In the genomic region with DNA sequence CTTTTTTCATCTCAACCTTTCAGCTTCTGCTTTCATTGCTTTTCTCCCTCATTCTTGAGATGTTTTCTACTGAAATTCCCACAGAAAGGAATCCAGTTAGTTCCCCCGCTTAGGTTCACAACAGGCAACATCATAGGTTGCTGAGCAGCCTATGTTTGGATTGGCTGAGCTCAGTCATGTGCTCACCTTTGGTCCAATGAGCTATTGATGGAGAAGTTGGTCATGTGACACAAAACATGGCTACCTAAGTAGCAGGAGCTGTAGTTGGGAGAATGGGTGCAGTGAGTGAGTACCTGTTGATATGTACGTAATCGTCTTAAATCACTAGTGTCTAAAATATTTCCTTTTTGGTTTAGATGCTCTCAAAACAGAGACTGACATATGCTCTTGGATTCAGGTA, we compare ENCODE assay signal across 1 cellular context.
TF ChIP-seq lines count a peak whose summit lies in the region.

No MANE protein-coding gene starts in this region.

TF ChIP-seq in HepG2, 621 proteins besides CTCF, POLR2A, EP300 and RAD21 (continued from another document):
- TF ChIP-seq, protein P1, sequence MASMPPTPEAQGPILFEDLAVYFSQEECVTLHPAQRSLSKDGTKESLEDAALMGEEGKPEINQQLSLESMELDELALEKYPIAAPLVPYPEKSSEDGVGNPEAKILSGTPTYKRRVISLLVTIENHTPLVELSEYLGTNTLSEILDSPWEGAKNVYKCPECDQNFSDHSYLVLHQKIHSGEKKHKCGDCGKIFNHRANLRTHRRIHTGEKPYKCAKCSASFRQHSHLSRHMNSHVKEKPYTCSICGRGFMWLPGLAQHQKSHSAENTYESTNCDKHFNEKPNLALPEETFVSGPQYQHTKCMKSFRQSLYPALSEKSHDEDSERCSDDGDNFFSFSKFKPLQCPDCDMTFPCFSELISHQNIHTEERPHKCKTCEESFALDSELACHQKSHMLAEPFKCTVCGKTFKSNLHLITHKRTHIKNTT (CRISPR knock-in tag; IDR thresholded peaks at IDR 0.05): no peak
- TF ChIP-seq ELF1 (CRISPR knock-in tag; IDR thresholded peaks at IDR 0.05): no peak
- TF ChIP-seq TCF12 (IDR thresholded peaks at IDR 0.05): no peak
- TF ChIP-seq TCF12 (CRISPR knock-in tag; IDR thresholded peaks at IDR 0.05): no peak
- TF ChIP-seq ZNF383 (CRISPR knock-in tag; IDR thresholded peaks at IDR 0.05; ENCODE audit: borderline replicate concordance): no peak
- no peak for TF ChIP-seq ZNF264 (CRISPR knock-in tag; IDR thresholded peaks at IDR 0.05)
- no peak for TF ChIP-seq ZSCAN12 (CRISPR knock-in tag; IDR thresholded peaks at IDR 0.05)
- TF ChIP-seq SSRP1 (CRISPR knock-in tag; IDR thresholded peaks at IDR 0.05): no peak
- TF ChIP-seq CHD2 (IDR thresholded peaks at IDR 0.05; ENCODE audit: low read depth, low read length): no peak
- TF ChIP-seq, protein P2, sequence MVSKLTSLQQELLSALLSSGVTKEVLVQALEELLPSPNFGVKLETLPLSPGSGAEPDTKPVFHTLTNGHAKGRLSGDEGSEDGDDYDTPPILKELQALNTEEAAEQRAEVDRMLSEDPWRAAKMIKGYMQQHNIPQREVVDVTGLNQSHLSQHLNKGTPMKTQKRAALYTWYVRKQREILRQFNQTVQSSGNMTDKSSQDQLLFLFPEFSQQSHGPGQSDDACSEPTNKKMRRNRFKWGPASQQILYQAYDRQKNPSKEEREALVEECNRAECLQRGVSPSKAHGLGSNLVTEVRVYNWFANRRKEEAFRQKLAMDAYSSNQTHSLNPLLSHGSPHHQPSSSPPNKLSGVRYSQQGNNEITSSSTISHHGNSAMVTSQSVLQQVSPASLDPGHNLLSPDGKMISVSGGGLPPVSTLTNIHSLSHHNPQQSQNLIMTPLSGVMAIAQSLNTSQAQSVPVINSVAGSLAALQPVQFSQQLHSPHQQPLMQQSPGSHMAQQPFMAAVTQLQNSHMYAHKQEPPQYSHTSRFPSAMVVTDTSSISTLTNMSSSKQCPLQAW (CRISPR knock-in tag; IDR thresholded peaks at IDR 0.05): no peak
- TF ChIP-seq ZNF484 (CRISPR knock-in tag; IDR thresholded peaks at IDR 0.05; ENCODE audit: borderline replicate concordance, low read depth): no peak
- TF ChIP-seq, protein P3, sequence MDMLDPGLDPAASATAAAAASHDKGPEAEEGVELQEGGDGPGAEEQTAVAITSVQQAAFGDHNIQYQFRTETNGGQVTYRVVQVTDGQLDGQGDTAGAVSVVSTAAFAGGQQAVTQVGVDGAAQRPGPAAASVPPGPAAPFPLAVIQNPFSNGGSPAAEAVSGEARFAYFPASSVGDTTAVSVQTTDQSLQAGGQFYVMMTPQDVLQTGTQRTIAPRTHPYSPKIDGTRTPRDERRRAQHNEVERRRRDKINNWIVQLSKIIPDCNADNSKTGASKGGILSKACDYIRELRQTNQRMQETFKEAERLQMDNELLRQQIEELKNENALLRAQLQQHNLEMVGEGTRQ (IDR thresholded peaks at IDR 0.05; ENCODE audit: low read depth, low read length): peak; percentile 57; the same call in 1 of the 2 replicates
- TF ChIP-seq, protein P3 (CRISPR knock-in tag; IDR thresholded peaks at IDR 0.05; ENCODE audit: borderline replicate concordance): no peak
- TF ChIP-seq, protein P4, sequence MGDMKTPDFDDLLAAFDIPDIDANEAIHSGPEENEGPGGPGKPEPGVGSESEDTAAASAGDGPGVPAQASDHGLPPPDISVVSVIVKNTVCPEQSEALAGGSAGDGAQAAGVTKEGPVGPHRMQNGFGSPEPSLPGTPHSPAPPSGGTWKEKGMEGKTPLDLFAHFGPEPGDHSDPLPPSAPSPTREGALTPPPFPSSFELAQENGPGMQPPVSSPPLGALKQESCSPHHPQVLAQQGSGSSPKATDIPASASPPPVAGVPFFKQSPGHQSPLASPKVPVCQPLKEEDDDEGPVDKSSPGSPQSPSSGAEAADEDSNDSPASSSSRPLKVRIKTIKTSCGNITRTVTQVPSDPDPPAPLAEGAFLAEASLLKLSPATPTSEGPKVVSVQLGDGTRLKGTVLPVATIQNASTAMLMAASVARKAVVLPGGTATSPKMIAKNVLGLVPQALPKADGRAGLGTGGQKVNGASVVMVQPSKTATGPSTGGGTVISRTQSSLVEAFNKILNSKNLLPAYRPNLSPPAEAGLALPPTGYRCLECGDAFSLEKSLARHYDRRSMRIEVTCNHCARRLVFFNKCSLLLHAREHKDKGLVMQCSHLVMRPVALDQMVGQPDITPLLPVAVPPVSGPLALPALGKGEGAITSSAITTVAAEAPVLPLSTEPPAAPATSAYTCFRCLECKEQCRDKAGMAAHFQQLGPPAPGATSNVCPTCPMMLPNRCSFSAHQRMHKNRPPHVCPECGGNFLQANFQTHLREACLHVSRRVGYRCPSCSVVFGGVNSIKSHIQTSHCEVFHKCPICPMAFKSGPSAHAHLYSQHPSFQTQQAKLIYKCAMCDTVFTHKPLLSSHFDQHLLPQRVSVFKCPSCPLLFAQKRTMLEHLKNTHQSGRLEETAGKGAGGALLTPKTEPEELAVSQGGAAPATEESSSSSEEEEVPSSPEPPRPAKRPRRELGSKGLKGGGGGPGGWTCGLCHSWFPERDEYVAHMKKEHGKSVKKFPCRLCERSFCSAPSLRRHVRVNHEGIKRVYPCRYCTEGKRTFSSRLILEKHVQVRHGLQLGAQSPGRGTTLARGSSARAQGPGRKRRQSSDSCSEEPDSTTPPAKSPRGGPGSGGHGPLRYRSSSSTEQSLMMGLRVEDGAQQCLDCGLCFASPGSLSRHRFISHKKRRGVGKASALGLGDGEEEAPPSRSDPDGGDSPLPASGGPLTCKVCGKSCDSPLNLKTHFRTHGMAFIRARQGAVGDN (CRISPR knock-in tag; IDR thresholded peaks at IDR 0.05): no peak
- no peak for TF ChIP-seq ZNF552 (CRISPR knock-in tag; IDR thresholded peaks at IDR 0.05; ENCODE audit: borderline replicate concordance)
- TF ChIP-seq ZNF317 (CRISPR knock-in tag; IDR thresholded peaks at IDR 0.05): no peak
- TF ChIP-seq MEIS2 (CRISPR knock-in tag; IDR thresholded peaks at IDR 0.05): no peak
- TF ChIP-seq, protein P5, sequence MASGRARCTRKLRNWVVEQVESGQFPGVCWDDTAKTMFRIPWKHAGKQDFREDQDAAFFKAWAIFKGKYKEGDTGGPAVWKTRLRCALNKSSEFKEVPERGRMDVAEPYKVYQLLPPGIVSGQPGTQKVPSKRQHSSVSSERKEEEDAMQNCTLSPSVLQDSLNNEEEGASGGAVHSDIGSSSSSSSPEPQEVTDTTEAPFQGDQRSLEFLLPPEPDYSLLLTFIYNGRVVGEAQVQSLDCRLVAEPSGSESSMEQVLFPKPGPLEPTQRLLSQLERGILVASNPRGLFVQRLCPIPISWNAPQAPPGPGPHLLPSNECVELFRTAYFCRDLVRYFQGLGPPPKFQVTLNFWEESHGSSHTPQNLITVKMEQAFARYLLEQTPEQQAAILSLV (CRISPR knock-in tag; IDR thresholded peaks at IDR 0.05; ENCODE audit: borderline replicate concordance): no peak
- no peak for TF ChIP-seq ADNP (CRISPR knock-in tag; IDR thresholded peaks at IDR 0.05)
- TF ChIP-seq EED (CRISPR knock-in tag; IDR thresholded peaks at IDR 0.05): no peak
- TF ChIP-seq, protein P6, sequence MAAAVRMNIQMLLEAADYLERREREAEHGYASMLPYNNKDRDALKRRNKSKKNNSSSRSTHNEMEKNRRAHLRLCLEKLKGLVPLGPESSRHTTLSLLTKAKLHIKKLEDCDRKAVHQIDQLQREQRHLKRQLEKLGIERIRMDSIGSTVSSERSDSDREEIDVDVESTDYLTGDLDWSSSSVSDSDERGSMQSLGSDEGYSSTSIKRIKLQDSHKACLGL (CRISPR knock-in tag; IDR thresholded peaks at IDR 0.05): no peak
- no peak for TF ChIP-seq NR3C1 (CRISPR knock-in tag; IDR thresholded peaks at IDR 0.05)
- TF ChIP-seq, protein P7, sequence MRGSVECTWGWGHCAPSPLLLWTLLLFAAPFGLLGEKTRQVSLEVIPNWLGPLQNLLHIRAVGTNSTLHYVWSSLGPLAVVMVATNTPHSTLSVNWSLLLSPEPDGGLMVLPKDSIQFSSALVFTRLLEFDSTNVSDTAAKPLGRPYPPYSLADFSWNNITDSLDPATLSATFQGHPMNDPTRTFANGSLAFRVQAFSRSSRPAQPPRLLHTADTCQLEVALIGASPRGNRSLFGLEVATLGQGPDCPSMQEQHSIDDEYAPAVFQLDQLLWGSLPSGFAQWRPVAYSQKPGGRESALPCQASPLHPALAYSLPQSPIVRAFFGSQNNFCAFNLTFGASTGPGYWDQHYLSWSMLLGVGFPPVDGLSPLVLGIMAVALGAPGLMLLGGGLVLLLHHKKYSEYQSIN (CRISPR knock-in tag; IDR thresholded peaks at IDR 0.05; ENCODE audit: borderline replicate concordance): no peak
- TF ChIP-seq KLF13 (CRISPR knock-in tag; IDR thresholded peaks at IDR 0.05): no peak
- TF ChIP-seq, protein P8, sequence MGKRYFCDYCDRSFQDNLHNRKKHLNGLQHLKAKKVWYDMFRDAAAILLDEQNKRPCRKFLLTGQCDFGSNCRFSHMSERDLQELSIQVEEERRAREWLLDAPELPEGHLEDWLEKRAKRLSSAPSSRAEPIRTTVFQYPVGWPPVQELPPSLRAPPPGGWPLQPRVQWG (CRISPR knock-in tag; IDR thresholded peaks at IDR 0.05; ENCODE audit: borderline replicate concordance, low read depth): no peak
- TF ChIP-seq FOXK2 (IDR thresholded peaks at IDR 0.05): no peak
- TF ChIP-seq NR2F1 (CRISPR knock-in tag; IDR thresholded peaks at IDR 0.05): no peak
- no peak for TF ChIP-seq MBD4 (IDR thresholded peaks at IDR 0.05; ENCODE audit: borderline replicate concordance, low read length)
- TF ChIP-seq NFYC (CRISPR knock-in tag; IDR thresholded peaks at IDR 0.05): peak; percentile 17; the same call in 1 of the 2 replicates
- TF ChIP-seq MBNL3 (CRISPR knock-in tag; conservative IDR thresholded peaks at IDR 0.05): no peak
- TF ChIP-seq ZNF564 (CRISPR knock-in tag; IDR thresholded peaks at IDR 0.05): no peak
- TF ChIP-seq, protein P9, sequence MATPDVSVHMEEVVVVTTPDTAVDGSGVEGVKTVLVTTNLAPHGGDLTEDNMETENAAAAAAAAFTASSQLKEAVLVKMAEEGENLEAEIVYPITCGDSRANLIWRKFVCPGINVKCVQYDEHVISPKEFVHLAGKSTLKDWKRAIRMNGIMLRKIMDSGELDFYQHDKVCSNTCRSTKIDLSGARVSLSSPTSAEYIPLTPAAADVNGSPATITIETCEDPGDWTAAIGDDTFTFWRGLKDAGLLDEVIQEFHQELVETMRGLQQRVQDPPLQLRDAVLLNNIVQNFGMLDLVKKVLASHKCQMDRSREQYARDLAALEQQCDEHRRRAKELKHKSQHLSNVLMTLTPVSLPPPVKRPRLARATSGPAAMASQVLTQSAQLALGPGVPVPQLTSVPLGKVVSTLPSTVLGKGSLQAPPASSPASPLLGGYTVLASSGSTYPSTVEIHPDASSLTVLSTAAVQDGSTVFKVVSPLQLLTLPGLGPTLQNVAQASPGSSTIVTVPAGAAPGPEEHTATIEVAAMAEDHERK (CRISPR knock-in tag; IDR thresholded peaks at IDR 0.05; ENCODE audit: low read depth): no peak
- TF ChIP-seq DNMT3B (CRISPR knock-in tag; conservative IDR thresholded peaks at IDR 0.05): no peak
